In genomic region chr4:148054275-148054674, GRCh38 we compare ENCODE assay signal across 9 cellular contexts.
A peak's percentile ranks its signal among the peaks of the same experiment; 100 is the strongest.
DNase-seq lines count a peak whose midpoint lies in the region; FAIRE-seq and TF ChIP-seq lines count a peak whose summit lies in the region.
"Had no signal": no experiment of that assay in that cellular context is flagged by ENCODE, and none has a peak within 500 bp of the region (broad histone marks: within the 10 kb centered on the region; RNA-seq: fewer than 3 reads in every experiment).

No MANE protein-coding gene starts in this region.

- FAIRE-seq in D721Med (lab: Jason Lieb, UNC), result peak; percentile 87
- FAIRE-seq in frontal cortex (lab: Jason Lieb, UNC), result no peak

- H3K36me3 ChIP-seq in effector memory CD4-positive, alpha-beta T cell (ENCODE audit: control insufficient read depth, insufficient read depth, low read length), result no peaks in the 10 kb centered on the region
- H3K36me3 ChIP-seq in prostate gland, result no peaks in the 10 kb centered on the region

- H3K4me3 ChIP-seq in effector memory CD4-positive, alpha-beta T cell (ENCODE audit: insufficient read depth, low read depth, low read length, poor library complexity, severe bottlenecking), result no peak overlapping the region
- H3K4me3 ChIP-seq in prostate gland, result no peak overlapping the region
- H3K4me3 ChIP-seq: GM23248 had no signal

- peak overlapping the region; percentile 28 for H3K27ac ChIP-seq in effector memory CD4-positive, alpha-beta T cell (ENCODE audit: insufficient read depth, low read length, poor library complexity, severe bottlenecking)
- H3K27ac ChIP-seq in prostate gland, result no peak overlapping the region
- H3K27ac ChIP-seq: GM23248 had no signal

- TF ChIP-seq POLR2A in prostate gland (IDR thresholded peaks at IDR 0.05), result no peak

- peak; percentile 4 for TF ChIP-seq CTCF in D721Med (IDR thresholded peaks at IDR 0.05; ENCODE audit: insufficient read depth, missing control alignments)
- TF ChIP-seq CTCF in prostate gland (IDR thresholded peaks at IDR 0.05), result no peak

- intact Hi-C loops in prostate gland (cut with DNase I), result no loop called here

- no peaks in the 10 kb centered on the region for H3K9me3 ChIP-seq in effector memory CD4-positive, alpha-beta T cell (ENCODE audit: control insufficient read depth, low read length)
- H3K9me3 ChIP-seq in prostate gland, result no peaks in the 10 kb centered on the region

- H3K27me3 ChIP-seq in effector memory CD4-positive, alpha-beta T cell (replicated peaks; ENCODE audit: control insufficient read depth, insufficient read depth, low read length, poor library complexity, severe bottlenecking), result no peaks in the 10 kb centered on the region
- no peaks in the 10 kb centered on the region for H3K27me3 ChIP-seq in prostate gland (replicated peaks; ENCODE audit: insufficient read depth)

- peaks cover 53% of the 10 kb centered on the region for H3K4me1 ChIP-seq in effector memory CD4-positive, alpha-beta T cell (ENCODE audit: control insufficient read depth, insufficient read depth, low read length, poor library complexity, severe bottlenecking)
- no peaks in the 10 kb centered on the region for H3K4me1 ChIP-seq in prostate gland (replicated peaks)

- DNase-seq in AML-193 (lab: John Stamatoyannopoulos, UW) (peak; percentile 29 to 48), D721Med (ENCODE audit: insufficient read length, low spot score) (no peak), NCI-H526 (lab: John Stamatoyannopoulos, UW) (peak; percentile 40 to 46), hypothalamus (lab: John Stamatoyannopoulos, UW) (no peak), frontal cortex (ENCODE audit: low spot score in 2 of 2) (no peak), GM19238 (ENCODE audit: insufficient read length, low spot score) (no peak), prostate gland (ENCODE audit: low spot score) (no peak)
- DNase-seq in effector memory CD4-positive, alpha-beta T cell, result no peak
- DNase-seq: GM23248 had no signal

- WGBS in prostate gland, result 72% methylated on average over 3 of the region's 3 CpGs

Comparison
In these comparisons a context has a peak if more than half of its experiments do, and no peak if none do; other contexts are left out.
1. DNase-seq: peak in AML-193 (2 of 2) and NCI-H526 (2 of 2); none in D721Med (single experiment), effector memory CD4-positive, alpha-beta T cell (0 of 3), hypothalamus (0 of 51), frontal cortex (0 of 2), GM19238 (single experiment) and prostate gland (single experiment).